30 cellular contexts compared by ENCODE assay signal in genomic region chr11:111860257-111860656, GRCh38. TPM values are rescaled to one million over a fixed set of nuclear protein-coding genes. Genes with fewer than 3 reads are reported as not detected.
"Had no signal": no experiment of that assay in that cellular context is flagged by ENCODE, and none has a peak within 500 bp of the region (broad histone marks: within the 10 kb centered on the region; RNA-seq: fewer than 3 reads in every experiment).

No MANE protein-coding gene starts in this region.

- FAIRE-seq: colon had no signal

- H3K9me3 ChIP-seq: body of pancreas, esophagus muscularis mucosa, gastroesophageal sphincter had no signal

- DNase-seq: activated CD4-positive, alpha-beta T cell treated with anti-CD3 and anti-CD28 coated beads for 1 hour; activated CD4-positive, alpha-beta T cell treated with anti-CD3 and anti-CD28 coated beads for 4 hours; activated CD4-positive, alpha-beta T cell treated with anti-CD3 and anti-CD28 coated beads, Interleukin-2, amount 50 U/mL, for 1 hour; activated CD4-positive, alpha-beta T cell treated with anti-CD3 and anti-CD28 coated beads, Interleukin-2, amount 50 U/mL, for 48 hours; activated CD8-positive, alpha-beta memory T cell treated with anti-CD3 and anti-CD28 coated beads for 24 hours; activated CD8-positive, alpha-beta T cell treated with anti-CD3 and anti-CD28 coated beads for 36 hours; activated effector memory CD4-positive, alpha-beta T cell treated with Interleukin-2 at 50 U/mL for 16 hours; activated gamma-delta T cell treated with Interleukin-2 at 50 U/mL for 16 hours; activated naive CD4-positive, alpha-beta T cell treated with anti-CD3 and anti-CD28 coated beads, Interleukin-2, amount 50 U/mL, for 16 hours; activated naive CD4-positive, alpha-beta T cell treated with Interleukin-2 at 50 U/mL for 16 hours; activated T-cell treated with anti-CD3 and anti-CD28 coated beads, Interleukin-2, amount 50 U/mL, for 4 hours; amygdala; aorta; body of pancreas; caudate nucleus; cortex of kidney; dermis blood vessel endothelial cell; effector CD4-positive, alpha-beta T cell; effector memory CD8-positive, alpha-beta T cell; erythroblast; foreskin melanocyte; head of caudate nucleus; T-helper 2 cell had no signal

- H3K27ac ChIP-seq: body of pancreas, esophagus muscularis mucosa, gastroesophageal sphincter, VCaP had no signal

- H3K27me3 ChIP-seq: body of pancreas, esophagus muscularis mucosa, gastroesophageal sphincter had no signal

- H3K4me3 ChIP-seq: body of pancreas, esophagus muscularis mucosa, gastroesophageal sphincter had no signal

- H3K4me1 ChIP-seq: esophagus muscularis mucosa, gastroesophageal sphincter had no signal

- ATAC-seq: activated CD8-positive, alpha-beta T cell treated with anti-CD3 and anti-CD28 coated beads for 36 hours; activated T-cell treated with anti-CD3 and anti-CD28 coated beads, Interleukin-2, amount 50 U/mL, for 4 hours; activated T-helper 17 cell treated with anti-CD3 and anti-CD28 coated beads, Interleukin-2, amount 50 U/mL, for 72 hours; body of pancreas; effector memory CD8-positive, alpha-beta T cell; gastroesophageal sphincter; WTC11 had no signal

RNA-seq across cellular contexts. Expression of gene CRYAB, which starts 51.3 kb away (rescaled TPM):
- total RNA-seq: activated CD8-positive, alpha-beta T cell treated with anti-CD3 and anti-CD28 coated beads for 36 hours; activated T-helper 17 cell treated with anti-CD3 and anti-CD28 coated beads, Interleukin-2, amount 50 U/mL, for 72 hours had no signal

RNA-seq across cellular contexts. Expression of gene HSPB2, which starts 52.3 kb away (rescaled TPM):
- total RNA-seq: activated CD8-positive, alpha-beta T cell treated with anti-CD3 and anti-CD28 coated beads for 36 hours; activated T-cell treated with anti-CD3 and anti-CD28 coated beads, Interleukin-2, amount 50 U/mL, for 4 hours; body of pancreas; dermis blood vessel endothelial cell; T-helper 1 cell treated with Interleukin-12 subunit alpha and Interleukin-12 subunit beta and Interleukin-4 antibody, amounts not matched to agents 30 ng/mL and 1 ng/mL, for 36 hours had no signal
